ENCODE assay signal across 10 cellular contexts in genomic region chr2:37472959-37473358, GRCh38.
A peak's percentile ranks its signal among the peaks of the same experiment; 100 is the strongest.
DNase-seq lines count a peak whose midpoint lies in the region; ATAC-seq lines count a peak whose summit lies in the region.
"Had no signal": no experiment of that assay in that cellular context is flagged by ENCODE, and none has a peak within 500 bp of the region (broad histone marks: within the 10 kb centered on the region; RNA-seq: fewer than 3 reads in every experiment).

No MANE protein-coding gene starts in this region.

- ATAC-seq in GM19452 (IDR thresholded peaks at IDR 0.05; ENCODE audit: unreplicated experiment), result no peak
- ATAC-seq in Right ventricle myocardium inferior, result no peak
- ATAC-seq: gastrocnemius medialis had no signal

- no peak overlapping the region for H3K23ac ChIP-seq in mesenchymal stem cell (ENCODE audit: low read length in 2 of 2)

- H3K79me1 ChIP-seq in mesenchymal stem cell (replicated peaks; ENCODE audit: low read length, poor library complexity, severe bottlenecking), result no peaks in the 10 kb centered on the region

- H2AK5ac ChIP-seq in mesenchymal stem cell (ENCODE audit: low read length, severe bottlenecking), result no peak overlapping the region

- DNase-seq in DMS53 treated with DMSO at 0.1 percent for 48 hours (lab: John Stamatoyannopoulos, UW; ENCODE audit: unreplicated experiment), result peak; percentile 83
- DNase-seq in NCI-H146 (lab: John Stamatoyannopoulos, UW), result peak; percentile 73
- peak; percentile 61 for DNase-seq in astrocyte of the hippocampus (ENCODE audit: low read depth, low spot score)
- DNase-seq in mesenchymal stem cell, result peak; percentile 58
- no peak for DNase-seq in T-helper 2 cell
- no peak for DNase-seq in Right ventricle myocardium inferior (ENCODE audit: missing footprints)
- DNase-seq in stimulated activated CD8-positive, alpha-beta memory T cell treated with anti-CD3 and anti-CD28 coated beads, Interleukin-4, amount 100 ng/mL, for 48 hours, result no peak
- DNase-seq: gastrocnemius medialis, NCI-H524 had no signal

- no peak overlapping the region for H3K27ac ChIP-seq in mesenchymal stem cell (ENCODE audit: low read length, poor library complexity, severe bottlenecking)
- H3K27ac ChIP-seq: gastrocnemius medialis had no signal

- H2BK12ac ChIP-seq in mesenchymal stem cell (ENCODE audit: low read length in 2 of 2), result peak overlapping the region in 1 of 2 experiments; percentile 42

- H3K14ac ChIP-seq in mesenchymal stem cell (ENCODE audit: low read length in 2 of 2), result no peak overlapping the region

- peak overlapping the region; percentile 55 for H3K9ac ChIP-seq in mesenchymal stem cell (ENCODE audit: low read length)

- peaks cover 3% of the 10 kb centered on the region for H3K4me1 ChIP-seq in mesenchymal stem cell (ENCODE audit: control insufficient read depth, insufficient read depth, low read depth, low read length)

- no peaks in the 10 kb centered on the region for H3K27me3 ChIP-seq in mesenchymal stem cell (ENCODE audit: control insufficient read depth in 1 of 2, insufficient read depth in 1 of 2, low read length in 2 of 2)
- H3K27me3 ChIP-seq: gastrocnemius medialis had no signal

- H3K4me3 ChIP-seq in mesenchymal stem cell (ENCODE audit: insufficient read depth in 1 of 2, low read depth in 1 of 2, low read length in 2 of 2), result no peak overlapping the region
- H3K4me3 ChIP-seq: gastrocnemius medialis had no signal

- no peak overlapping the region for H2BK120ac ChIP-seq in mesenchymal stem cell (ENCODE audit: low read depth, low read length)

- H2AFZ ChIP-seq in mesenchymal stem cell (ENCODE audit: low read depth, low read length), result no peak overlapping the region

- no peak overlapping the region for H4K8ac ChIP-seq in mesenchymal stem cell (ENCODE audit: low read length)

- H3K36me3 ChIP-seq in mesenchymal stem cell (ENCODE audit: control insufficient read depth in 1 of 2, insufficient read depth in 2 of 2, low read depth in 1 of 2, low read length in 2 of 2), result no peaks in the 10 kb centered on the region
- H3K36me3 ChIP-seq: gastrocnemius medialis had no signal

- no peak overlapping the region for H3K18ac ChIP-seq in mesenchymal stem cell (ENCODE audit: low read depth in 1 of 2, low read length in 2 of 2)

- no peak overlapping the region for H2BK5ac ChIP-seq in mesenchymal stem cell (ENCODE audit: low read depth, low read length, poor library complexity, severe bottlenecking)

- 25% methylated on average over 2 of the region's 2 CpGs for WGBS in mesenchymal stem cell

- no peak overlapping the region for H4K91ac ChIP-seq in mesenchymal stem cell (ENCODE audit: low read length)

- no peaks in the 10 kb centered on the region for H3K9me3 ChIP-seq in mesenchymal stem cell (ENCODE audit: control insufficient read depth, low read length)
- H3K9me3 ChIP-seq: gastrocnemius medialis had no signal

- intact Hi-C loops in Right ventricle myocardium inferior (cut with DNase I), result no loop called here

- no peak overlapping the region for H3K4me2 ChIP-seq in mesenchymal stem cell (ENCODE audit: low read length, poor library complexity, severe bottlenecking)

- H3K4ac ChIP-seq in mesenchymal stem cell (ENCODE audit: low read depth in 1 of 2, low read length in 2 of 2), result no peak overlapping the region

- no peak overlapping the region for H2BK15ac ChIP-seq in mesenchymal stem cell (ENCODE audit: low read depth, poor library complexity, severe bottlenecking)

Comparison
In these comparisons a context has a peak if more than half of its experiments do, and no peak if none do; other contexts are left out.
1. DNase-seq: peak in DMS53 treated with DMSO at 0.1 percent for 48 hours (single experiment), NCI-H146 (single experiment), astrocyte of the hippocampus (single experiment) and mesenchymal stem cell (single experiment); none in T-helper 2 cell (0 of 5), Right ventricle myocardium inferior (single experiment) and stimulated activated CD8-positive, alpha-beta memory T cell treated with anti-CD3 and anti-CD28 coated beads, Interleukin-4, amount 100 ng/mL, for 48 hours (single experiment).